In the genomic region with DNA sequence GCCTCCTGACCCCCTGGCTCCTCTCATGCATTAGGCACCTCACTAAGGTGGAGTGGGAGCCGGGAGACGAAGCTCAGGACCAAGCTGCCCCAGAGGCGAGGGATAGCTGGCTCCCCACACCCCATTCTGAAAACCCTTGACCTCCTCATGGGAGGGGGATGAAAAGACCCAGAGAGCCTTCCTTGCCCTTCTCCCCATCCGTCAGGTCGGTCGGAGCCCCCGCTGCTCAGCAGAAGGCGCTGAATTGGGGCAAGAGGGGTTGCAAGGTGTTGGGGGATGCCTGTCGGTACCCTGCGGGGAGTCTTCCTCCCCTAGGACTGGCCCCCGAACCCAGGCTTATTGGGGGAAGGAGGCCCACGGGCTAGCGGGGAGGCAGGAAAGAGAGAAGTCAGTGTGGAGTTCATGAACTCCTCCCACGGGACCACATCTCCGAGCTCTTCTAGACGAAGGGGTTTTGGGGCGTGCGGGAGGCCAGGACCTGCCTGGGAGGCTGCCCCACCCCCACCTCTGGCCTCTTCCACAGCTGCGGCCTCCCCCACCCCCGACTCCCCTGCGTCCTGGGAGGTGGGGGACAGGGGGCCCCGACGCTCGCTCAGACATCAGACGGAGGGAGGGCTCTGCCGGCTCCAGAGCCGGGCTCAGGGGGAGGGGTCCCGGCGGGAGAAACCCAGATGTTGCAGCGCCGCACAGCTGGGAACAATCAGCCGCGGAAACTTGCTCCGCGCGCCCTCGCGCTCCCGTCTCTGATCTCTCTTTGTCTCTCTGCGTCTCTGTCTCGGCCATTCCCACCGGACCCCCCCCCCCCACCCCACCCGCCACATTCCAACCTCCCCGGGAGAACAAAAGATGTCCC, we compare ENCODE assay signal across 10 cellular contexts. TPM values are rescaled to one million over a fixed set of nuclear protein-coding genes. Genes with fewer than 3 reads are reported as not detected.
DNase-seq lines count a peak whose midpoint lies in the region; ATAC-seq and TF ChIP-seq lines count a peak whose summit lies in the region.
"Had no signal": no experiment of that assay in that cellular context is flagged by ENCODE, and none has a peak within 500 bp of the region (broad histone marks: within the 10 kb centered on the region; RNA-seq: fewer than 3 reads in every experiment).

No MANE protein-coding gene starts in this region.

- no peak for DNase-seq in CD4-positive, alpha-beta T cell
- DNase-seq in RWPE2 (ENCODE audit: low spot score) (no peak), fibroblast of pulmonary artery (ENCODE audit: low read depth) (peak; percentile 75), progenitor cell of endocrine pancreas (ENCODE audit: low spot score, unreplicated experiment) (no peak), mucosa of gallbladder (ENCODE audit: low spot score) (no peak)
- no peak for DNase-seq in activated CD8-positive, alpha-beta memory T cell treated with anti-CD3 and anti-CD28 coated beads, Interleukin-2, amount 50 U/mL, for 4 hours
- DNase-seq: foreskin keratinocyte had no signal

- H3K36me3 ChIP-seq in RWPE2 (ENCODE audit: low read depth), result no peaks in the 10 kb centered on the region

- peaks cover 21% of the 10 kb centered on the region for H3K27me3 Mint-ChIP-seq in CD4-positive, alpha-beta T cell
- peaks cover 7% of the 10 kb centered on the region for H3K27me3 Mint-ChIP-seq in progenitor cell of endocrine pancreas

- H3K4me1 Mint-ChIP-seq in CD4-positive, alpha-beta T cell (ENCODE audit: low read depth), result peaks cover 9% of the 10 kb centered on the region
- peaks cover 10% of the 10 kb centered on the region for H3K4me1 Mint-ChIP-seq in progenitor cell of endocrine pancreas (ENCODE audit: low read depth)

- POLR2A ChIA-PET in CD4-positive, alpha-beta T cell (lab: Charles Lee), result no interaction called here

- intact Hi-C loops in CD4-positive, alpha-beta T cell (cut with DNase I, micrococcal nuclease), result no loop called here

- H3K27ac Mint-ChIP-seq in CD4-positive, alpha-beta T cell, result no peak overlapping the region
- H3K27ac Mint-ChIP-seq in progenitor cell of endocrine pancreas, result peak overlapping the region; percentile 81
- H3K27ac Mint-ChIP-seq: T-helper 1 cell treated with Interleukin-12 subunit alpha and Interleukin-12 subunit beta and Interleukin-4 antibody, amounts not matched to agents 30 μg/mL and 1 μg/mL, for 36 hours had no signal

- H3K36me3 Mint-ChIP-seq in CD4-positive, alpha-beta T cell (ENCODE audit: low read depth), result no peaks in the 10 kb centered on the region
- peaks cover 4% of the 10 kb centered on the region for H3K36me3 Mint-ChIP-seq in progenitor cell of endocrine pancreas (ENCODE audit: insufficient read depth)

- no peaks in the 10 kb centered on the region for H3K9me3 Mint-ChIP-seq in CD4-positive, alpha-beta T cell
- H3K9me3 Mint-ChIP-seq in progenitor cell of endocrine pancreas (ENCODE audit: low read depth), result no peaks in the 10 kb centered on the region
- H3K9me3 Mint-ChIP-seq: T-helper 1 cell treated with Interleukin-12 subunit alpha and Interleukin-12 subunit beta and Interleukin-4 antibody, amounts not matched to agents 30 μg/mL and 1 μg/mL, for 36 hours had no signal

- peak overlapping the region; percentile 38 for H3K4me3 ChIP-seq in RWPE2 (ENCODE audit: severe bottlenecking)
- H3K4me3 ChIP-seq in fibroblast of pulmonary artery (replicated peaks; ENCODE audit: low read depth, low read length), result peak overlapping the region; percentile 88

- no peak for ATAC-seq in CD4-positive, alpha-beta T cell (ENCODE audit: poor library complexity)
- ATAC-seq in RWPE2 (ENCODE audit: low read depth), result no peak
- ATAC-seq in HG02678 (IDR thresholded peaks at IDR 0.05; ENCODE audit: unreplicated experiment), result no peak
- no peak for ATAC-seq in HG02610 (IDR thresholded peaks at IDR 0.05; ENCODE audit: unreplicated experiment)

- no peak for TF ChIP-seq CTCF in CD4-positive, alpha-beta T cell (IDR thresholded peaks at IDR 0.05)
- TF ChIP-seq CTCF in RWPE2 (IDR thresholded peaks at IDR 0.05; ENCODE audit: poor library complexity, severe bottlenecking) (no peak), fibroblast of pulmonary artery (IDR thresholded peaks at IDR 0.05; ENCODE audit: low read length, missing control alignments) (no peak), progenitor cell of endocrine pancreas (IDR thresholded peaks at IDR 0.05; ENCODE audit: unreplicated experiment) (no peak)

- H3K27ac ChIP-seq in CD4-positive, alpha-beta T cell (ENCODE audit: low read depth, low read length), result no peak overlapping the region
- H3K27ac ChIP-seq in RWPE2 (ENCODE audit: poor library complexity, severe bottlenecking), result peak overlapping the region; percentile 73

- H3K27me3 ChIP-seq in CD4-positive, alpha-beta T cell (ENCODE audit: control insufficient read depth, insufficient read depth, low read length), result peaks cover 16% of the 10 kb centered on the region
- H3K27me3 ChIP-seq in RWPE2 (ENCODE audit: insufficient read depth, poor library complexity, severe bottlenecking), result no peaks in the 10 kb centered on the region
- H3K27me3 ChIP-seq: foreskin keratinocyte had no signal

- peak overlapping the region; percentile 2 for H3K4me3 Mint-ChIP-seq in CD4-positive, alpha-beta T cell
- peak overlapping the region; percentile 80 for H3K4me3 Mint-ChIP-seq in progenitor cell of endocrine pancreas (ENCODE audit: low read depth)
- H3K4me3 Mint-ChIP-seq: T-helper 1 cell treated with Interleukin-12 subunit alpha and Interleukin-12 subunit beta and Interleukin-4 antibody, amounts not matched to agents 30 μg/mL and 1 μg/mL, for 36 hours had no signal

- CTCF ChIA-PET in CD4-positive, alpha-beta T cell (lab: Charles Lee), result no interaction called here

- no peaks in the 10 kb centered on the region for H3K9me3 ChIP-seq in CD4-positive, alpha-beta T cell (ENCODE audit: control insufficient read depth, low read length)
- H3K9me3 ChIP-seq in RWPE2 (ENCODE audit: severe bottlenecking), result no peaks in the 10 kb centered on the region

- H3K4me1 ChIP-seq in RWPE2 (ENCODE audit: insufficient read depth, poor library complexity, severe bottlenecking), result peaks cover 13% of the 10 kb centered on the region

RNA-seq across cellular contexts. Expression of gene MFAP2, which starts 0.7 kb away (rescaled TPM):
- total RNA-seq in CD4-positive, alpha-beta T cell, result not detected
- total RNA-seq in progenitor cell of endocrine pancreas (170 and 174 TPM in 2 replicates), mucosa of gallbladder (19.8 TPM)

RNA-seq across cellular contexts. Expression of gene ATP13A2, which starts 32.0 kb away (rescaled TPM):
- total RNA-seq in CD4-positive, alpha-beta T cell, result 10 to 100 TPM; 27.0 to 30.6 TPM
- 65.8 and 69.2 TPM in 2 replicates for total RNA-seq in progenitor cell of endocrine pancreas
- total RNA-seq in mucosa of gallbladder, result 87.1 TPM

RNA-seq across cellular contexts. Expression of gene CROCC, which starts 58.0 kb away (rescaled TPM):
- total RNA-seq in CD4-positive, alpha-beta T cell, result 10 to 100 TPM; 47.4 to 49.7 TPM
- total RNA-seq in progenitor cell of endocrine pancreas (51.5 TPM in 2 replicates), mucosa of gallbladder (33.0 TPM)

Comparison
In these comparisons a context has a peak if more than half of its experiments do, and no peak if none do; other contexts are left out.
1. RNA of gene MFAP2, which starts 0.7 kb away (total RNA-seq): 170 to 174 TPM in progenitor cell of endocrine pancreas and 19.8 TPM in mucosa of gallbladder (single experiment); not detected in CD4-positive, alpha-beta T cell; every median in the first group is over 10 times any median in the second.